8 cellular contexts compared by ENCODE assay signal in genomic region chr1:145995148-145995851, GRCh38. TPM values are rescaled to one million over a fixed set of nuclear protein-coding genes. Genes with fewer than 3 reads are reported as not detected.
DNase-seq lines count a peak whose midpoint lies in the region; ATAC-seq, FAIRE-seq and TF ChIP-seq lines count a peak whose summit lies in the region.

No MANE protein-coding gene starts in this region.

- H3K79me2 ChIP-seq in Loucy (ENCODE audit: insufficient read depth, low read length), result peaks cover 51% of the 10 kb centered on the region

- no peaks in the 10 kb centered on the region for H3K9me3 ChIP-seq in Loucy (ENCODE audit: insufficient read depth, low read depth, low read length)
- H3K9me3 ChIP-seq in muscle layer of colon (ENCODE audit: low read length), result no peaks in the 10 kb centered on the region

- peaks cover 22% of the 10 kb centered on the region for H3F3A ChIP-seq in Loucy (ENCODE audit: low read depth)

- H3K4me1 ChIP-seq in Loucy (ENCODE audit: insufficient read depth, low read length, poor library complexity, severe bottlenecking), result peaks cover 39% of the 10 kb centered on the region
- H3K4me1 ChIP-seq in muscle layer of colon (ENCODE audit: insufficient read depth, low read length), result peaks cover 58% of the 10 kb centered on the region

- TF ChIP-seq CTCF in Loucy (conservative IDR thresholded peaks at IDR 0.05; ENCODE audit: low read length) (no peak), bronchial epithelial cell (IDR thresholded peaks at IDR 0.05; ENCODE audit: insufficient read depth, low read length, severe bottlenecking) (no peak)

- no peaks in the 10 kb centered on the region for H3K9me2 ChIP-seq in Loucy (replicated peaks; ENCODE audit: low read depth, low read length)

- H2AFZ ChIP-seq in Loucy (ENCODE audit: low read length), result no peak overlapping the region

- H4K20me1 ChIP-seq in Loucy (ENCODE audit: insufficient read depth, low read length, poor library complexity, severe bottlenecking), result peaks cover 43% of the 10 kb centered on the region

- H3K36me3 ChIP-seq in Loucy (ENCODE audit: insufficient read depth, low read length) (peaks cover 29% of the 10 kb centered on the region; the same call in 1 of the 2 replicates), bronchial epithelial cell (ENCODE audit: control insufficient read depth, insufficient read depth, low read length) (peaks cover 20% of the 10 kb centered on the region), muscle layer of colon (ENCODE audit: insufficient read depth, low read length) (peaks cover 36% of the 10 kb centered on the region)

- H3K27me3 ChIP-seq in Loucy (ENCODE audit: insufficient read depth, low read length, poor library complexity, severe bottlenecking), result peaks cover 9% of the 10 kb centered on the region
- H3K27me3 ChIP-seq in bronchial epithelial cell (ENCODE audit: control insufficient read depth, insufficient read depth, low read length), result no peaks in the 10 kb centered on the region
- H3K27me3 ChIP-seq in muscle layer of colon (ENCODE audit: control insufficient read depth in 1 of 2, insufficient read depth in 2 of 2, low read length in 2 of 2), result no peaks in the 10 kb centered on the region

- H3K27ac ChIP-seq in muscle layer of colon (ENCODE audit: low read depth, low read length), result peak overlapping the region; percentile 98

- H3K4me3 ChIP-seq in Loucy (ENCODE audit: low read length, poor library complexity, severe bottlenecking) (peak overlapping the region; percentile 98), bronchial epithelial cell (ENCODE audit: low read depth, low read length) (peak overlapping the region; percentile 81), muscle layer of colon (ENCODE audit: low read depth in 1 of 2, low read length in 2 of 2) (peak overlapping the region; percentile 80 to 99)

- no peak for ATAC-seq in GM18498 (IDR thresholded peaks at IDR 0.05; ENCODE audit: unreplicated experiment)

- FAIRE-seq in bronchial epithelial cell (lab: Jason Lieb, UNC) (no peak), HTR-8/SVneo (lab: Jason Lieb, UNC) (no peak)

- H3K9ac ChIP-seq in Loucy (ENCODE audit: low read depth, low read length, poor library complexity, severe bottlenecking), result peak overlapping the region; percentile 100
- peak overlapping the region; percentile 99 for H3K9ac ChIP-seq in muscle layer of colon (ENCODE audit: low read length)

- peak overlapping the region; percentile 91 for H3K4me2 ChIP-seq in Loucy (ENCODE audit: low read depth, low read length, poor library complexity, severe bottlenecking)

- peak; percentile 19 to 25 for DNase-seq in AML-193 (lab: John Stamatoyannopoulos, UW)
- DNase-seq in bronchial epithelial cell (ENCODE audit: low read depth), result no peak
- no peak for DNase-seq in CD1c-positive myeloid dendritic cell (ENCODE audit: extremely low spot score)
- no peak for DNase-seq in SW 1271 (lab: John Stamatoyannopoulos, UW)
- DNase-seq in HTR-8/SVneo (ENCODE audit: insufficient read length, low spot score), result no peak

RNA-seq across cellular contexts. Expression of gene TXNIP, which starts 1.1 kb away (rescaled TPM):
- total RNA-seq in bronchial epithelial cell, result 9.0 and 913 TPM in 2 replicates

RNA-seq across cellular contexts. Expression of gene HJV, which starts 26.2 kb away (rescaled TPM):
- not detected in 2 replicates for total RNA-seq in bronchial epithelial cell

RNA-seq across cellular contexts. Expression of gene POLR3GL, which starts 30.8 kb away (rescaled TPM):
- 4.7 and 11.0 TPM in 2 replicates for total RNA-seq in bronchial epithelial cell

RNA-seq across cellular contexts. Expression of gene ANKRD34A, which starts 30.9 kb away (rescaled TPM):
- total RNA-seq in bronchial epithelial cell, result under 0.01 TPM in 2 replicates

RNA-seq across cellular contexts. Expression of gene LIX1L, which starts 37.5 kb away (rescaled TPM):
- 1.8 and 3.4 TPM in 2 replicates for total RNA-seq in bronchial epithelial cell

Comparison
In these comparisons a context has a peak if more than half of its experiments do, and no peak if none do; other contexts are left out.
1. DNase-seq: peak in AML-193 (2 of 2); none in bronchial epithelial cell (single experiment), CD1c-positive myeloid dendritic cell (single experiment), SW 1271 (0 of 2) and HTR-8/SVneo (single experiment).
2. Peak in every context shown above with its lines, with median percentiles within 50 percentile points of each other: H3K4me3 ChIP-seq.